In genomic region chr15:68874788-68875187, GRCh38 we compare ENCODE assay signal across 28 cellular contexts. TPM values are rescaled to one million over a fixed set of nuclear protein-coding genes. Genes with fewer than 3 reads are reported as not detected.
DNase-seq lines count a peak whose midpoint lies in the region; ATAC-seq and TF ChIP-seq lines count a peak whose summit lies in the region.
"Had no signal": no experiment of that assay in that cellular context is flagged by ENCODE, and none has a peak within 500 bp of the region (broad histone marks: within the 10 kb centered on the region; RNA-seq: fewer than 3 reads in every experiment).

No MANE protein-coding gene starts in this region.

- H3K9me3 Mint-ChIP-seq in activated CD4-positive, alpha-beta T cell treated with anti-CD3 and anti-CD28 coated beads, Interleukin-2, amount 10 ng/mL, durations not matched to agents 24 days and 14 days = no peaks in the 10 kb centered on the region
- H3K9me3 Mint-ChIP-seq in type B pancreatic cell = no peaks in the 10 kb centered on the region
- H3K9me3 Mint-ChIP-seq: activated CD4-positive, alpha-beta T cell treated with anti-CD3 and anti-CD28 coated beads, Interleukin-2, amount 10 ng/mL, durations not matched to agents 7 days and 5 days; activated naive CD4-positive, alpha-beta T cell treated with anti-CD3 and anti-CD28 coated beads, Interleukin-2, amount 50 U/mL, for 72 hours; natural killer cell; stimulated activated naive B cell treated with anti-CD40 and anti-IgM and Interleukin-4, amounts not matched to agents 10 μg/mL and 1 μg/mL and 100 μg/mL, for 72 hours had no signal

- H3K4me1 ChIP-seq in Panc1 (ENCODE audit: control insufficient read depth, insufficient read depth, low read length) (no peaks in the 10 kb centered on the region), iPS-18a (ENCODE audit: control insufficient read depth, low read depth, low read length) (peaks cover 10% of the 10 kb centered on the region)
- H3K4me1 ChIP-seq: SJCRH30 had no signal

- TF ChIP-seq CTCF in Panc1 (IDR thresholded peaks at IDR 0.05) (peak; percentile 14), type B pancreatic cell (conservative IDR thresholded peaks at IDR 0.05) (no peak)

- H3K9me3 ChIP-seq in Panc1 (ENCODE audit: control insufficient read depth, insufficient read depth, low read depth, low read length) (no peaks in the 10 kb centered on the region), iPS-18a (ENCODE audit: control insufficient read depth, low read depth, low read length) (no peaks in the 10 kb centered on the region)
- H3K9me3 ChIP-seq: SJCRH30, upper lobe of left lung had no signal

- H3K27me3 ChIP-seq in Panc1 (ENCODE audit: control insufficient read depth, insufficient read depth, low read length) (peaks cover 6% of the 10 kb centered on the region; the same call in 1 of the 2 replicates), iPS-18a (ENCODE audit: control insufficient read depth, insufficient read depth, low read length) (peaks cover 12% of the 10 kb centered on the region)
- H3K27me3 ChIP-seq: upper lobe of left lung had no signal

- no peak overlapping the region for H3K27ac ChIP-seq in Panc1 (ENCODE audit: low read length)
- no peak overlapping the region for H3K27ac ChIP-seq in iPS-18a (ENCODE audit: low read length)
- H3K27ac ChIP-seq: 22Rv1, coronary artery, KMS-11, SJCRH30, upper lobe of left lung, VCaP had no signal

- CTCF ChIA-PET in Panc1 (lab: Charles Lee) = interaction anchor here (1.0 to 2.3 kb wide), 6 partner anchors 50 to 328 kb away, joined by 3 to 13 read pairs (median 6); no protein-coding TSS in a partner anchor

- intact Hi-C loops in activated CD4-positive, alpha-beta T cell treated with anti-CD3 and anti-CD28 coated beads, Interleukin-2, amount 10 ng/mL, durations not matched to agents 24 days and 14 days (cut with micrococcal nuclease) = loop anchor here (1.0 kb wide), 2 partner anchors 91 to 144 kb away; no protein-coding TSS in a partner anchor
- intact Hi-C loops in Panc1 (cut with micrococcal nuclease; ENCODE audit: unreplicated experiment) = loop anchor here (2.0 to 5.0 kb wide), 2 partner anchors 92 to 144 kb away; no protein-coding TSS in a partner anchor

- DNase-seq in activated CD4-positive, alpha-beta T cell treated with anti-CD3 and anti-CD28 coated beads, Interleukin-2, amount 10 ng/mL, durations not matched to agents 24 days and 14 days = peak; percentile 47
- no peak for DNase-seq in activated CD4-positive, alpha-beta T cell treated with anti-CD3 and anti-CD28 coated beads for 4 hours
- DNase-seq in Panc1 (ENCODE audit: low read depth, low spot score) = no peak
- DNase-seq in type B pancreatic cell (ENCODE audit: extremely low spot score, unreplicated experiment) = no peak
- DNase-seq in foreskin melanocyte = no peak
- DNase-seq in T1000 (lab: John Stamatoyannopoulos, UW) = no peak
- no peak for DNase-seq in NCI-H128 (lab: John Stamatoyannopoulos, UW; ENCODE audit: unreplicated experiment)
- DNase-seq: activated CD4-positive, alpha-beta T cell treated with anti-CD3 and anti-CD28 coated beads, Interleukin-2, amount 10 ng/mL, durations not matched to agents 7 days and 5 days; activated effector memory CD4-positive, alpha-beta T cell treated with Interleukin-2 at 50 U/mL for 16 hours; COR-L47; DMS53; effector memory CD4-positive, alpha-beta T cell; GDM1; natural killer cell; NCI-H1417 treated with DMSO at 0.1 percent for 48 hours; NCI-H2029 treated with DMSO at 0.1 percent for 48 hours; NK-92 treated with Interleukin-12 subunit alpha and Interleukin-12 subunit beta, amount 100 ng/mL, for 24 hours; stimulated activated naive B cell treated with anti-CD40 and anti-IgM and Interleukin-4, amounts not matched to agents 10 μg/mL and 1 μg/mL and 100 μg/mL, for 72 hours; T-helper 9 cell had no signal

- H3K36me3 ChIP-seq in Panc1 (ENCODE audit: control insufficient read depth, insufficient read depth, low read length) (no peaks in the 10 kb centered on the region), iPS-18a (ENCODE audit: control insufficient read depth, low read depth, low read length) (no peaks in the 10 kb centered on the region)
- H3K36me3 ChIP-seq: SJCRH30, upper lobe of left lung had no signal

- BruUV-seq in Panc1 (replicated peaks; lab: Mats Ljungman, UMichigan) = no TSS peak

- H3K36me3 Mint-ChIP-seq in activated CD4-positive, alpha-beta T cell treated with anti-CD3 and anti-CD28 coated beads, Interleukin-2, amount 10 ng/mL, durations not matched to agents 24 days and 14 days (ENCODE audit: low read depth) = no peaks in the 10 kb centered on the region
- no peaks in the 10 kb centered on the region for H3K36me3 Mint-ChIP-seq in type B pancreatic cell
- H3K36me3 Mint-ChIP-seq: activated naive CD4-positive, alpha-beta T cell treated with anti-CD3 and anti-CD28 coated beads, Interleukin-2, amount 50 U/mL, for 72 hours; natural killer cell; stimulated activated naive B cell treated with anti-CD40 and anti-IgM and Interleukin-4, amounts not matched to agents 10 μg/mL and 1 μg/mL and 100 μg/mL, for 72 hours had no signal

- H3K27ac Mint-ChIP-seq in activated CD4-positive, alpha-beta T cell treated with anti-CD3 and anti-CD28 coated beads, Interleukin-2, amount 10 ng/mL, durations not matched to agents 24 days and 14 days = no peak overlapping the region
- H3K27ac Mint-ChIP-seq in type B pancreatic cell = no peak overlapping the region
- H3K27ac Mint-ChIP-seq: activated CD4-positive, alpha-beta T cell treated with anti-CD3 and anti-CD28 coated beads, Interleukin-2, amount 10 ng/mL, durations not matched to agents 7 days and 5 days; activated naive CD4-positive, alpha-beta T cell treated with anti-CD3 and anti-CD28 coated beads, Interleukin-2, amount 50 U/mL, for 72 hours; natural killer cell; stimulated activated naive B cell treated with anti-CD40 and anti-IgM and Interleukin-4, amounts not matched to agents 10 μg/mL and 1 μg/mL and 100 μg/mL, for 72 hours had no signal

- ATAC-seq in Panc1 = no peak

- H3K4me3 ChIP-seq in Panc1 (ENCODE audit: low read depth in 2 of 2, low read length in 2 of 2) (no peak overlapping the region), iPS-18a (ENCODE audit: low read length) (peak overlapping the region; percentile 71)

- POLR2A ChIA-PET in Panc1 (lab: Charles Lee) = no interaction called here

- no peak overlapping the region for H3K9ac ChIP-seq in iPS-18a (ENCODE audit: low read length)
- H3K9ac ChIP-seq: KMS-11 had no signal

- in situ Hi-C loops in Panc1 (cut with HindIII; ENCODE audit: low pct_unique_long_range_greater_than_20kb, low sequenced_read_pairs) = no loop called here

- H3K4me1 Mint-ChIP-seq in activated CD4-positive, alpha-beta T cell treated with anti-CD3 and anti-CD28 coated beads, Interleukin-2, amount 10 ng/mL, durations not matched to agents 24 days and 14 days = peaks cover 7% of the 10 kb centered on the region
- H3K4me1 Mint-ChIP-seq in type B pancreatic cell (ENCODE audit: unreplicated experiment) = peaks cover 9% of the 10 kb centered on the region

- H3K27me3 Mint-ChIP-seq in activated CD4-positive, alpha-beta T cell treated with anti-CD3 and anti-CD28 coated beads, Interleukin-2, amount 10 ng/mL, durations not matched to agents 24 days and 14 days = peaks cover 42% of the 10 kb centered on the region
- H3K27me3 Mint-ChIP-seq in type B pancreatic cell = peaks cover 26% of the 10 kb centered on the region

- no peak overlapping the region for H3K4me3 Mint-ChIP-seq in activated CD4-positive, alpha-beta T cell treated with anti-CD3 and anti-CD28 coated beads, Interleukin-2, amount 10 ng/mL, durations not matched to agents 24 days and 14 days
- H3K4me3 Mint-ChIP-seq in type B pancreatic cell = peak overlapping the region; percentile 89
- H3K4me3 Mint-ChIP-seq: activated CD4-positive, alpha-beta T cell treated with anti-CD3 and anti-CD28 coated beads, Interleukin-2, amount 10 ng/mL, durations not matched to agents 7 days and 5 days; natural killer cell had no signal

RNA-seq across cellular contexts. Expression of gene ANP32A, which starts 54.1 kb away (rescaled TPM):
- 280 and 302 TPM in 2 replicates for total RNA-seq in activated CD4-positive, alpha-beta T cell treated with anti-CD3 and anti-CD28 coated beads, Interleukin-2, amount 10 ng/mL, durations not matched to agents 24 days and 14 days
- total RNA-seq in Panc1 (2021; ENCODE audit: unreplicated experiment) (226 TPM), type B pancreatic cell (ENCODE audit: low replicate concordance) (167 and 222 TPM in 2 replicates)
- polyA plus RNA-seq in Panc1 (2012; ENCODE audit: insufficient read length) = 274 TPM

RNA-seq across cellular contexts. Expression of gene SPESP1, which starts 55.5 kb away (rescaled TPM):
- total RNA-seq in activated CD4-positive, alpha-beta T cell treated with anti-CD3 and anti-CD28 coated beads, Interleukin-2, amount 10 ng/mL, durations not matched to agents 24 days and 14 days = 0.51 and 1.1 TPM in 2 replicates
- total RNA-seq in Panc1 (2021; ENCODE audit: unreplicated experiment) (not detected), type B pancreatic cell (ENCODE audit: low replicate concordance) (not detected in 2 replicates)
- not detected for polyA plus RNA-seq in Panc1 (2012; ENCODE audit: insufficient read length)
- total RNA-seq: osteocyte, SJCRH30 had no signal
